ENCODE assay signal across 8 cellular contexts in genomic region chr11:102346456-102346747, GRCh38. TPM values are rescaled to one million over a fixed set of nuclear protein-coding genes. Genes with fewer than 3 reads are reported as not detected.
DNase-seq lines count a peak whose midpoint lies in the region; ATAC-seq and TF ChIP-seq lines count a peak whose summit lies in the region.

No MANE protein-coding gene starts in this region.

- H3K4me3 Mint-ChIP-seq in Caco-2 (ENCODE audit: unreplicated experiment) (peak overlapping the region; percentile 93), osteocyte (ENCODE audit: unreplicated experiment) (peak overlapping the region; percentile 96)

- H3K36me3 ChIP-seq in Caco-2 (ENCODE audit: control insufficient read depth, insufficient read depth, low read length) (peaks cover 2% of the 10 kb centered on the region; the same call in 1 of the 2 replicates), Peyer's patch (peaks cover 0 to 17% (median 0%) of the 10 kb centered on the region in 3 donors), esophagus (ENCODE audit: control insufficient read depth in 2 of 2, insufficient read depth in 2 of 2, low read length in 1 of 2) (no peaks in the 10 kb centered on the region)

- CTCF ChIA-PET in Caco-2 (lab: Charles Lee) = interaction anchor here (0.9 to 1.3 kb wide), 2 partner anchors 64 to 320 kb away, joined by 3 to 6 read pairs; no protein-coding TSS in a partner anchor

- H3K27me3 ChIP-seq in Caco-2 (replicated peaks; ENCODE audit: control insufficient read depth, insufficient read depth, low read length) (no peaks in the 10 kb centered on the region), Peyer's patch (no peaks in the 10 kb centered on the region), esophagus (ENCODE audit: control insufficient read depth in 1 of 2, insufficient read depth in 2 of 2, low read length in 2 of 2) (no peaks in the 10 kb centered on the region)

- H3K4me1 ChIP-seq in Caco-2 (peaks cover 17% of the 10 kb centered on the region), Peyer's patch (peaks cover 0 to 23% (median 2%) of the 10 kb centered on the region in 4 donors), esophagus (ENCODE audit: control insufficient read depth in 2 of 2, insufficient read depth in 2 of 2, low read length in 1 of 2) (no peaks in the 10 kb centered on the region)

- ATAC-seq in GM19397 (IDR thresholded peaks at IDR 0.05; ENCODE audit: unreplicated experiment) = no peak

- H3K27ac Mint-ChIP-seq in Caco-2 (ENCODE audit: unreplicated experiment) (peak overlapping the region; percentile 68), osteocyte (ENCODE audit: unreplicated experiment) (peak overlapping the region; percentile 100)

- H3K9me3 ChIP-seq in Caco-2 = no peaks in the 10 kb centered on the region
- H3K9me3 ChIP-seq in Peyer's patch = no peaks in the 10 kb centered on the region
- no peaks in the 10 kb centered on the region for H3K9me3 ChIP-seq in esophagus (ENCODE audit: control insufficient read depth in 2 of 2, insufficient read depth in 1 of 2, low read depth in 1 of 2, low read length in 1 of 2)

- H3K4me3 ChIP-seq in Caco-2 (ENCODE audit: low read depth, low read length) (peak overlapping the region; percentile 52), Peyer's patch (peak overlapping the region; percentile 57 to 85 (median 74)), esophagus (ENCODE audit: low read depth in 1 of 2, low read length in 2 of 2) (peak overlapping the region; percentile 70 to 71)

- intact Hi-C loops in Caco-2 (cut with micrococcal nuclease; ENCODE audit: unreplicated experiment) = loop anchor here (1.0 to 5.0 kb wide), 5 partner anchors 106 to 434 kb away; partner anchors contain the start of genes TMEM123 and YAP1

- POLR2A ChIA-PET in Caco-2 (lab: Charles Lee) = no interaction called here

- no peaks in the 10 kb centered on the region for H3K9me3 Mint-ChIP-seq in Caco-2 (ENCODE audit: unreplicated experiment)
- no peaks in the 10 kb centered on the region for H3K9me3 Mint-ChIP-seq in osteocyte (ENCODE audit: unreplicated experiment)

- TSS peak; percentile 81 for BruUV-seq in Caco-2 (replicated peaks; lab: Mats Ljungman, UMichigan)

- TF ChIP-seq CTCF in Caco-2 (IDR thresholded peaks at IDR 0.05; ENCODE audit: insufficient read depth in 1 of 2, low read depth in 1 of 2, low read length in 1 of 2, severe bottlenecking in 1 of 2, unreplicated experiment in 1 of 2) (no peak), Peyer's patch (IDR thresholded peaks at IDR 0.05) (no peak), osteocyte (IDR thresholded peaks at IDR 0.05) (no peak)

- H3K27ac ChIP-seq in Peyer's patch (peak overlapping the region; percentile 91 to 99 (median 96)), esophagus (ENCODE audit: low read depth in 2 of 2, low read length in 1 of 2) (peak overlapping the region; percentile 97 to 99)

- TF ChIP-seq POLR2A in Peyer's patch (IDR thresholded peaks at IDR 0.05) = no peak

- H3K4me1 Mint-ChIP-seq in Caco-2 (ENCODE audit: low read depth, unreplicated experiment) (peaks cover 8% of the 10 kb centered on the region), osteocyte (ENCODE audit: unreplicated experiment) (peaks cover 44% of the 10 kb centered on the region)

- 0% methylated on average over 5 of the region's 5 CpGs for WGBS in esophagus, 2 donors

- DNase-seq in Caco-2 = no peak
- DNase-seq in Peyer's patch = no peak
- no peak for DNase-seq in osteocyte (ENCODE audit: extremely low spot score, unreplicated experiment)
- DNase-seq in mucosa of gallbladder (ENCODE audit: low spot score) = no peak
- DNase-seq in iPS-NIHi7 (ENCODE audit: extremely low spot score) = no peak
- no peak for DNase-seq in RKO (ENCODE audit: low spot score)

- H3K36me3 Mint-ChIP-seq in Caco-2 (ENCODE audit: insufficient read depth, unreplicated experiment) (peaks cover 34% of the 10 kb centered on the region), osteocyte (ENCODE audit: unreplicated experiment) (peaks cover 2% of the 10 kb centered on the region)

- no peaks in the 10 kb centered on the region for H3K27me3 Mint-ChIP-seq in Caco-2 (ENCODE audit: insufficient read depth, unreplicated experiment)
- H3K27me3 Mint-ChIP-seq in osteocyte (ENCODE audit: unreplicated experiment) = no peaks in the 10 kb centered on the region

RNA-seq across cellular contexts. Expression of gene BIRC2, which starts 0.6 kb away (rescaled TPM):
- total RNA-seq in Caco-2 (2022) (52.7 and 53.5 TPM in 2 replicates), Peyer's patch (10 to 100 TPM; 30.5 to 88.8 (median 60.8) TPM), osteocyte (46.0 and 51.3 TPM in 2 replicates), mucosa of gallbladder (53.5 TPM)
- 10 to 100 TPM; 11.1 to 17.5 TPM for polyA plus RNA-seq in esophagus

RNA-seq across cellular contexts. Expression of gene BIRC3, which starts 29.1 kb away (rescaled TPM):
- total RNA-seq in Caco-2 (2022) (1.4 and 2.2 TPM in 2 replicates), Peyer's patch (100 to 1,000 TPM in 2 of 4 donors, 10 to 100 TPM in 2; 33.8 to 160 (median 92.3) TPM), osteocyte (1.0 and 1.5 TPM in 2 replicates), mucosa of gallbladder (20.2 TPM)
- 1 to 10 TPM; 2.2 to 9.8 TPM for polyA plus RNA-seq in esophagus
